In genomic region chr10:95235676-95236067, GRCh38 we compare ENCODE assay signal across 16 cellular contexts. TPM values are rescaled to one million over a fixed set of nuclear protein-coding genes. Genes with fewer than 3 reads are reported as not detected.
A peak's percentile ranks its signal among the peaks of the same experiment; 100 is the strongest.
DNase-seq lines count a peak whose midpoint lies in the region; ATAC-seq, FAIRE-seq and TF ChIP-seq lines count a peak whose summit lies in the region.
"Had no signal": no experiment of that assay in that cellular context is flagged by ENCODE, and none has a peak within 500 bp of the region (broad histone marks: within the 10 kb centered on the region; RNA-seq: fewer than 3 reads in every experiment).

No MANE protein-coding gene starts in this region.

- no peak overlapping the region for H3K4me3 Mint-ChIP-seq in MCF 10A (ENCODE audit: unreplicated experiment)

- BruUV-seq in MCF 10A (replicated peaks; lab: Mats Ljungman, UMichigan): no TSS peak

- H2AK5ac ChIP-seq in H1 (ENCODE audit: low read depth, low read length): no peak overlapping the region

- peaks cover 59% of the 10 kb centered on the region for H3K36me3 Mint-ChIP-seq in MCF 10A (ENCODE audit: insufficient read depth, unreplicated experiment)

- POLR2A ChIA-PET in MCF 10A (lab: Yijun Ruan, JAX) (no interaction called here), H1 (lab: Charles Lee; ENCODE audit: partially characterized antibody) (interaction anchor here (1.0 to 1.8 kb wide), 4 partner anchors 10 to 138 kb away, joined by 3 to 5 read pairs (median 4); no protein-coding TSS in a partner anchor)

- TF ChIP-seq RAD21 in H1 (IDR thresholded peaks at IDR 0.05 in 1 of 2, conservative IDR thresholded peaks at IDR 0.05 in 1 of 2; ENCODE audit: low read depth in 2 of 2, low read length in 2 of 2): no peak

- no peak overlapping the region for H3K4me3 ChIP-seq in breast epithelium
- no peak overlapping the region for H3K4me3 ChIP-seq in RWPE2 (ENCODE audit: severe bottlenecking)
- H3K4me3 ChIP-seq in H1 (ENCODE audit: extremely low read depth in 1 of 4, insufficient read depth in 2 of 4, low read depth in 3 of 4, low read length in 4 of 4): no peak overlapping the region
- H3K4me3 ChIP-seq in esophagus squamous epithelium: no peak overlapping the region
- H3K4me3 ChIP-seq: lung had no signal

- H2AFZ ChIP-seq in H1 (ENCODE audit: low read length): no peak overlapping the region

- H3K9me3 Mint-ChIP-seq in MCF 10A (ENCODE audit: unreplicated experiment): no peaks in the 10 kb centered on the region

- H3K4me1 ChIP-seq in breast epithelium (no peaks in the 10 kb centered on the region), RWPE2 (ENCODE audit: insufficient read depth, poor library complexity, severe bottlenecking) (peaks cover 19% of the 10 kb centered on the region), H1 (replicated peaks in 1 of 4; ENCODE audit: control insufficient read depth in 3 of 4, insufficient read depth in 4 of 4, low read length in 3 of 4) (peaks cover 2 to 14% (median 9%) of the 10 kb centered on the region in 4 experiments; a peak in 6 of 7 replicates), esophagus squamous epithelium (peaks cover 4 to 21% (median 13%) of the 10 kb centered on the region in 3 donors)

- H3K27me3 ChIP-seq in breast epithelium: no peaks in the 10 kb centered on the region
- H3K27me3 ChIP-seq in RWPE2 (ENCODE audit: insufficient read depth, poor library complexity, severe bottlenecking): no peaks in the 10 kb centered on the region
- H3K27me3 ChIP-seq in H1 (replicated peaks in 1 of 4; ENCODE audit: control insufficient read depth in 3 of 4, extremely low read depth in 1 of 4, insufficient read depth in 3 of 4, low read length in 3 of 4): no peaks in the 10 kb centered on the region
- no peaks in the 10 kb centered on the region for H3K27me3 ChIP-seq in esophagus squamous epithelium

- no peak overlapping the region for H3K9ac ChIP-seq in H1 (replicated peaks in 1 of 4; ENCODE audit: extremely low read depth in 1 of 4, low read depth in 3 of 4, low read length in 3 of 4)

- TF ChIP-seq EP300 in H1 (IDR thresholded peaks at IDR 0.05; ENCODE audit: borderline replicate concordance in 1 of 2, low read depth in 2 of 2, low read length in 2 of 2): no peak

- H2BK5ac ChIP-seq in H1 (ENCODE audit: low read depth, low read length): peak overlapping the region; percentile 77; the same call in 1 of the 2 replicates

- no peak overlapping the region for H2BK15ac ChIP-seq in H1 (ENCODE audit: low read length)

- TF ChIP-seq POLR2A in breast epithelium (IDR thresholded peaks at IDR 0.05) (no peak), H1 (IDR thresholded peaks at IDR 0.05; ENCODE audit: control extremely low read depth in 1 of 2, low read depth in 2 of 2, low read length in 2 of 2) (no peak), esophagus squamous epithelium (IDR thresholded peaks at IDR 0.05) (no peak)

- peaks cover 13% of the 10 kb centered on the region for H3K4me1 Mint-ChIP-seq in MCF 10A (ENCODE audit: insufficient read depth, unreplicated experiment)

- H3K23me2 ChIP-seq in H1 (ENCODE audit: low read depth, low read length): peaks cover under 1% of the 10 kb centered on the region; the same call in 1 of the 2 replicates

- peak overlapping the region; percentile 78 for H3K18ac ChIP-seq in H1 (ENCODE audit: extremely low read depth, low read length)

- H4K5ac ChIP-seq in H1 (ENCODE audit: insufficient read length, low read depth, low read length): peak overlapping the region; percentile 26

- WGBS in H1 (ENCODE audit: extremely low coverage in 1 of 2, insufficient coverage in 1 of 2, insufficient read length in 1 of 2, insufficient replicate concordance in 2 of 2, low coverage in 1 of 2, low lambda C conversion rate in 2 of 2, missing lambda C conversion rate in 1 of 2), 2 experiments: 91% methylated on average over 3 of the region's 3 CpGs; no CpG with 5 or more reads in 1 of the 2 experiments
- WGBS in esophagus squamous epithelium, 2 donors: 60 to 100% methylated on average over 1 to 2 of the region's 3 CpGs

- H3K9me3 ChIP-seq in breast epithelium: no peaks in the 10 kb centered on the region
- H3K9me3 ChIP-seq in RWPE2 (ENCODE audit: severe bottlenecking): no peaks in the 10 kb centered on the region
- peaks cover 0 to 3% of the 10 kb centered on the region in 2 experiments; a peak in 1 of 4 replicates for H3K9me3 ChIP-seq in H1 (ENCODE audit: insufficient read depth in 2 of 2, low read depth in 1 of 2, low read length in 1 of 2)
- H3K9me3 ChIP-seq in esophagus squamous epithelium: no peaks in the 10 kb centered on the region

- peak overlapping the region; percentile 44 for H2BK120ac ChIP-seq in H1 (replicated peaks; ENCODE audit: low read depth, low read length)

- H3K23ac ChIP-seq in H1 (ENCODE audit: insufficient read length): no peak overlapping the region

- ATAC-seq in RWPE2 (ENCODE audit: low read depth): peak; percentile 5; the same call in 2 of the 3 replicates
- ATAC-seq in HG03571 (IDR thresholded peaks at IDR 0.05; ENCODE audit: unreplicated experiment): no peak

- DNase-seq in MCF 10A (ENCODE audit: unreplicated experiment): no peak
- no peak for DNase-seq in breast epithelium (ENCODE audit: low spot score in 2 of 2)
- no peak for DNase-seq in RWPE2 (ENCODE audit: low spot score)
- DNase-seq in H1 (ENCODE audit: low read depth in 1 of 2, low spot score in 2 of 2): no peak
- DNase-seq in NCI-H146 (lab: John Stamatoyannopoulos, UW): no peak
- DNase-seq in glomerular visceral epithelial cell (ENCODE audit: extremely low spot score): no peak
- no peak for DNase-seq in esophagus squamous epithelium (lab: John Stamatoyannopoulos, UW)
- DNase-seq: NCI-H2107, NCI-H774, occipital lobe had no signal

- no peak overlapping the region for H3K4me2 ChIP-seq in H1 (ENCODE audit: insufficient read depth in 1 of 2, low read depth in 2 of 2, low read length in 2 of 2)

- no peaks in the 10 kb centered on the region for H3K36me3 ChIP-seq in breast epithelium
- peaks cover 65% of the 10 kb centered on the region for H3K36me3 ChIP-seq in RWPE2 (ENCODE audit: low read depth)
- H3K36me3 ChIP-seq in H1 (ENCODE audit: control insufficient read depth in 2 of 4, insufficient read depth in 4 of 4, low read length in 3 of 4): peaks cover 6 to 50% (median 26%) of the 10 kb centered on the region in 4 experiments; a peak in 6 of 8 replicates
- H3K36me3 ChIP-seq in esophagus squamous epithelium: peaks cover 0 to 74% (median 34%) of the 10 kb centered on the region in 3 donors

- no peak overlapping the region for H3K56ac ChIP-seq in H1 (replicated peaks; ENCODE audit: insufficient read length, low read depth, low read length)

- H4K20me1 ChIP-seq in H1 (replicated peaks in 1 of 2; ENCODE audit: control insufficient read depth in 1 of 2, insufficient read depth in 2 of 2, low read length in 2 of 2): no peaks in the 10 kb centered on the region

- no peak for FAIRE-seq in H1 (lab: Jason Lieb, UNC)

- no peak overlapping the region for H3K27ac ChIP-seq in breast epithelium
- peak overlapping the region; percentile 84 for H3K27ac ChIP-seq in RWPE2 (ENCODE audit: poor library complexity, severe bottlenecking)
- H3K27ac ChIP-seq in H1 (ENCODE audit: low read depth, low read length): no peak overlapping the region
- H3K27ac ChIP-seq in esophagus squamous epithelium: peak overlapping the region in 1 of 4 donors; percentile 18

- H3K79me1 ChIP-seq in H1 (ENCODE audit: low read depth, low read length): no peaks in the 10 kb centered on the region

- TF ChIP-seq CTCF in MCF 10A (IDR thresholded peaks at IDR 0.05; ENCODE audit: unreplicated experiment) (no peak), breast epithelium (IDR thresholded peaks at IDR 0.05) (no peak), RWPE2 (IDR thresholded peaks at IDR 0.05; ENCODE audit: poor library complexity, severe bottlenecking) (no peak), H1 (IDR thresholded peaks at IDR 0.05; ENCODE audit: control extremely low read depth in 1 of 3, insufficient read depth in 1 of 3, low read depth in 1 of 3, low read length in 3 of 3) (no peak), esophagus squamous epithelium (IDR thresholded peaks at IDR 0.05) (no peak)

- CTCF ChIA-PET in MCF 10A (lab: Yijun Ruan, JAX) (interaction anchor here (0.6 to 18.9 kb wide), 7 partner anchors 8 to 874 kb away, joined by 3 to 713 read pairs (median 5); no protein-coding TSS in a partner anchor), H1 (lab: Charles Lee; ENCODE audit: partially characterized antibody) (interaction anchor here (0.6 to 16.4 kb wide), 11 partner anchors 8 to 354 kb away, joined by 3 to 363 read pairs (median 4); no protein-coding TSS in a partner anchor)

- H4K91ac ChIP-seq in H1 (replicated peaks; ENCODE audit: insufficient read length, low read length): peak overlapping the region; percentile 45

- peak overlapping the region; percentile 36 for H3K4ac ChIP-seq in H1 (replicated peaks; ENCODE audit: insufficient read length, low read depth, low read length)

- peak overlapping the region; percentile 91 for H2BK20ac ChIP-seq in H1 (ENCODE audit: low read length)

- H3K27me3 Mint-ChIP-seq in MCF 10A (ENCODE audit: insufficient read depth, unreplicated experiment): no peaks in the 10 kb centered on the region

- H3K79me2 ChIP-seq in H1 (ENCODE audit: control insufficient read depth in 1 of 2, insufficient read depth in 2 of 2, low read length in 2 of 2): peaks cover 0 to 8% of the 10 kb centered on the region in 2 experiments; a peak in 1 of 4 replicates

- H2BK12ac ChIP-seq in H1 (ENCODE audit: low read depth, low read length): peak overlapping the region; percentile 31; the same call in 1 of the 2 replicates

- intact Hi-C loops in MCF 10A (cut with micrococcal nuclease) (no loop called here), breast epithelium (cut with DNase I; ENCODE audit: low total_unique reads) (no loop called here), esophagus squamous epithelium (cut with DNase I) (no loop called here)

- H3K14ac ChIP-seq in H1 (ENCODE audit: insufficient read length): no peak overlapping the region

- no peak overlapping the region for H4K8ac ChIP-seq in H1 (ENCODE audit: extremely low read depth, insufficient read depth, low read length)

- H3K27ac Mint-ChIP-seq in MCF 10A (ENCODE audit: low read depth, unreplicated experiment): peak overlapping the region; percentile 87

RNA-seq across cellular contexts. Expression of gene ACSM6, which starts 41.6 kb away (rescaled TPM):
- not detected in 2 replicates for total RNA-seq in MCF 10A (2022)
- under 1 TPM in 1 of 3 donors, not detected in 2; 0.66 TPM for total RNA-seq in breast epithelium
- total RNA-seq in H1 (2021; fragmentation: NEBNext Ultra II Directional; extraction: Animal tissue kit (Norgen Biotek cat#: 25700)): 0.27 TPM in 1 of 2 replicates, not detected in the other
- 0.30 and 0.33 TPM in 2 replicates for polyA plus RNA-seq in H1 (2011; rRNA removed)
- 0.28 TPM for polyA plus RNA-seq in H1 (2011; cell fraction: cytosol; rRNA removed)
- polyA plus RNA-seq in H1 (2011; cell fraction: nucleus; rRNA removed): 0.34 TPM
- polyA plus RNA-seq in H1 (2012, experiment 1 of 2): 0.11 to 0.14 TPM (median 0.13 TPM) in 3 of 4 replicates, not detected in the other
- not detected for polyA plus RNA-seq in H1 (2012, experiment 2 of 2)
- 0.20 TPM for polyA plus RNA-seq in H1 (2013, experiment 1 of 2)
- polyA plus RNA-seq in H1 (2013, experiment 2 of 2): 0.18 TPM
- 0.41 TPM in 1 of 2 replicates, not detected in the other for polyA minus RNA-seq in H1 (2011; rRNA and poly(A)+ RNA removed)
- not detected for polyA minus RNA-seq in H1 (2011; cell fraction: cytosol; rRNA and poly(A)+ RNA removed)
- polyA minus RNA-seq in H1 (2011; cell fraction: nucleus; rRNA and poly(A)+ RNA removed): not detected
- not detected for total RNA-seq in esophagus squamous epithelium
- total RNA-seq: dermis microvascular lymphatic vessel endothelial cell, lung, M059J, occipital lobe, SK-MEL-5, temporal lobe had no signal
- polyA plus RNA-seq: lung had no signal

RNA-seq across cellular contexts. Expression of gene PDLIM1, which starts 55.1 kb away (rescaled TPM):
- total RNA-seq in MCF 10A (2022) (74.6 and 98.1 TPM in 2 replicates), breast epithelium (100 to 1,000 TPM in 1 of 3 donors, 10 to 100 TPM in 2; 80.8 to 143 (median 87.7) TPM), esophagus squamous epithelium (100 to 1,000 TPM in 1 of 4 donors, 10 to 100 TPM in 3; 59.5 to 142 (median 79.2) TPM)
- total RNA-seq in H1 (2021; fragmentation: NEBNext Ultra II Directional; extraction: Animal tissue kit (Norgen Biotek cat#: 25700)): 245 and 264 TPM in 2 replicates
- polyA plus RNA-seq in H1 (2011; rRNA removed): 169 and 199 TPM in 2 replicates
- polyA plus RNA-seq in H1 (2011; cell fraction: cytosol; rRNA removed): 145 TPM
- 149 TPM for polyA plus RNA-seq in H1 (2011; cell fraction: nucleus; rRNA removed)
- polyA plus RNA-seq in H1 (2012, experiment 1 of 2): 232 to 293 TPM (median 265 TPM) in 4 replicates
- polyA plus RNA-seq in H1 (2012, experiment 2 of 2): 278 TPM
- 242 TPM for polyA plus RNA-seq in H1 (2013, experiment 1 of 2)
- polyA plus RNA-seq in H1 (2013, experiment 2 of 2): 244 TPM
- polyA minus RNA-seq in H1 (2011; rRNA and poly(A)+ RNA removed): 142 and 150 TPM in 2 replicates
- 109 TPM for polyA minus RNA-seq in H1 (2011; cell fraction: cytosol; rRNA and poly(A)+ RNA removed)
- polyA minus RNA-seq in H1 (2011; cell fraction: nucleus; rRNA and poly(A)+ RNA removed): 70.1 TPM
